8 cellular contexts compared by ENCODE assay signal in the genomic region with DNA sequence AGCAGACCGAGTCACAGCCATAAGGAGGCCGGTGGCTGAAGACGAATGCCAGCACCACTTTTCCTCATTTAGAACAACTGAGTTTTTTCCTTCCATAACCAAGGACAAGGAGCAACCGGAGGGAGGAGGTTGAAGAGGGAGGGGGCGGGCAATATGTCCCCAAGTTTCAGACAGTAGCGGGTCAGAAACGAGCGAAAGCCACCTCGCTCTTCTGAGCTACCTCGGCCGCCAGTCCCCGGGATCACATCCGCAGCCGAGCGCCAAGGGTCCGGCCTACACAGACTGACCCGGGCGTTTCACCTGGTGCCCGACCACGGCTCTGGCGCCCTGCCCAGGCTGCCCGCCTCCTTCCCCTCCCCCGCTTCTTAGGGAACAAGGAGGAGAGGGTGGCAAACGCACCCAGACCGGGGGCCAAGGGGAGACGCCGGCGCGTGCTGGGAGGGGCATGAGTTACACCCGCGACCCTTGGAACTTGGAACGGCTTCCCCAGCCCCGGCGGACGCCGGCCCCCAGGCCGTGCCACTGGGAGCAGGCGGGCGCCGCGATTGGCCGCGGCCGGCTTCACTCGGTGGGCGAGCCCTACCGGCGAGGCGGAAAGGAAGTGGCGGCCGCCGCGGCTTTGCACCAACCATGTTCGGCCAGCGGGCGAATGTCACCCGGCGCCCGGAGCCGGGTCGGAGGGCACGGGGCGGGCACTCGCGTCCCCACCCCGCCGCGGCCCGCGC.
DNase-seq lines count a peak whose midpoint lies in the region; ATAC-seq and TF ChIP-seq lines count a peak whose summit lies in the region.

No MANE protein-coding gene starts in this region.

- peak overlapping the region; percentile 81 to 89 for H3K27ac Mint-ChIP-seq in effector memory CD8-positive, alpha-beta T cell

- H3K4me1 Mint-ChIP-seq in effector memory CD8-positive, alpha-beta T cell (ENCODE audit: low read depth in 2 of 2): peaks cover 46 to 61% of the 10 kb centered on the region in 2 donors

- H3K4me3 Mint-ChIP-seq in effector memory CD8-positive, alpha-beta T cell: peak overlapping the region; percentile 87 to 89

- H3K4me3 ChIP-seq in HFF-Myc (replicated peaks; ENCODE audit: low read depth, low read length): peak overlapping the region; percentile 74

- DNase-seq in NCI-H2171 (lab: John Stamatoyannopoulos, UW): peak; percentile 1
- no peak for DNase-seq in NCI-H2171 treated with DMSO at 0.1 percent for 48 hours (lab: John Stamatoyannopoulos, UW)
- DNase-seq in HFF-Myc (ENCODE audit: extremely low read depth, low read depth): no peak
- peak; percentile 74 for DNase-seq in NCI-H226
- DNase-seq in activated CD8-positive, alpha-beta memory T cell treated with anti-CD3 and anti-CD28 coated beads for 24 hours: peak; percentile 85
- peak in 2 of 3 experiments; percentile 39 to 46 for DNase-seq in effector memory CD8-positive, alpha-beta T cell
- peak; percentile 65 for DNase-seq in medulla oblongata (ENCODE audit: extremely low spot score)
- peak; percentile 52 to 60 for DNase-seq in stimulated activated CD8-positive, alpha-beta memory T cell treated with anti-CD3 and anti-CD28 coated beads, Interleukin-2, amount 100 ng/mL, for 48 hours (ENCODE audit: low read depth in 2 of 2)

- no peak for TF ChIP-seq CTCF in HFF-Myc (IDR thresholded peaks at IDR 0.05; ENCODE audit: low read depth, low read length, missing control alignments)

- H3K36me3 Mint-ChIP-seq in effector memory CD8-positive, alpha-beta T cell (ENCODE audit: insufficient read depth): peaks cover 62% of the 10 kb centered on the region

- peak; percentile 21 for ATAC-seq in effector memory CD8-positive, alpha-beta T cell (replicated peaks)

- H3K27me3 Mint-ChIP-seq in effector memory CD8-positive, alpha-beta T cell: no peaks in the 10 kb centered on the region

- no peaks in the 10 kb centered on the region for H3K9me3 Mint-ChIP-seq in effector memory CD8-positive, alpha-beta T cell

Comparison
In these comparisons a context has a peak if more than half of its experiments do, and no peak if none do; other contexts are left out.
1. DNase-seq: peak in NCI-H2171 (single experiment), NCI-H226 (single experiment), activated CD8-positive, alpha-beta memory T cell treated with anti-CD3 and anti-CD28 coated beads for 24 hours (single experiment), effector memory CD8-positive, alpha-beta T cell (2 of 3), medulla oblongata (single experiment) and stimulated activated CD8-positive, alpha-beta memory T cell treated with anti-CD3 and anti-CD28 coated beads, Interleukin-2, amount 100 ng/mL, for 48 hours (2 of 2); none in NCI-H2171 treated with DMSO at 0.1 percent for 48 hours (single experiment) and HFF-Myc (single experiment).